ENCODE assay signal across 13 cellular contexts in the genomic region with DNA sequence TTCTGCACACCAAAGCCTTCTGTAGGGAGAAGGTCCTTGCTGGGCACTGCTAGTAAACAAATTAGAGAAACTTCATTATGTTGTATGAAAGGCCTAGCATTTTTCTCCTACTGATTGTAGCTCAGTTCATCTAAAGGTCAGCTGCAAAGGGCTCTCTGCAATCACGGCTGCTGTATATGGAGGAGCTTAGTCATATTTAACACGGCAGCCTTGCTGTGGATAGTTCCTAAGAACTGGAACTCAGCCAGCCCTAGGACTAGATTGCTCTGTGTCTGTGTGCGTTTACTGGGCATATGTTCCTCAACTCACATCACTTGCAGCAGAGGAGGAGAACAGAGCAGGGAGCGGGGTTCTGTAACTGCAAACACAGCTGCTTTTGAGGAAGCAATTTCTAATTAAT.
DNase-seq lines count a peak whose midpoint lies in the region; ATAC-seq and TF ChIP-seq lines count a peak whose summit lies in the region.
"Had no signal": no experiment of that assay in that cellular context is flagged by ENCODE, and none has a peak within 500 bp of the region (broad histone marks: within the 10 kb centered on the region; RNA-seq: fewer than 3 reads in every experiment).

No MANE protein-coding gene starts in this region.

- TF ChIP-seq CTCF in astrocyte of the spinal cord (IDR thresholded peaks at IDR 0.05; ENCODE audit: low read depth, low read length): no peak

- ATAC-seq in HG03097 (IDR thresholded peaks at IDR 0.05; ENCODE audit: low FRiP score, unreplicated experiment): no peak

- no peak overlapping the region for H3K4me3 ChIP-seq in astrocyte of the spinal cord (ENCODE audit: low read depth, low read length)
- H3K4me3 ChIP-seq: HAP-1 had no signal

- in situ Hi-C loops in astrocyte of the spinal cord (cut with HindIII; ENCODE audit: low sequenced_read_pairs): no loop called here

- peak; percentile 43 for DNase-seq in EL
- peak; percentile 97 for DNase-seq in NCI-H2171 treated with DMSO at 0.1 percent for 48 hours (lab: John Stamatoyannopoulos, UW)
- DNase-seq in astrocyte of the spinal cord (ENCODE audit: low read depth, low spot score): peak; percentile 12
- DNase-seq in middle frontal gyrus (ENCODE audit: extremely low spot score, low spot score): peak; percentile 57
- DNase-seq in NK-92 treated with Interleukin-12 subunit alpha and Interleukin-12 subunit beta, amount 100 ng/mL, for 24 hours (lab: John Stamatoyannopoulos, UW): no peak
- no peak for DNase-seq in iPS-NIHi11 (ENCODE audit: low spot score)
- no peak for DNase-seq in effector CD4-positive, alpha-beta T cell
- DNase-seq: activated CD8-positive, alpha-beta memory T cell treated with anti-CD3 and anti-CD28 coated beads, Interleukin-2, amount 50 U/mL, for 4 hours; caudate nucleus; substantia nigra; T-helper 9 cell had no signal

Comparison
In these comparisons a context has a peak if more than half of its experiments do, and no peak if none do; other contexts are left out.
1. DNase-seq: peak in EL (single experiment), NCI-H2171 treated with DMSO at 0.1 percent for 48 hours (single experiment), astrocyte of the spinal cord (single experiment) and middle frontal gyrus (single experiment); none in NK-92 treated with Interleukin-12 subunit alpha and Interleukin-12 subunit beta, amount 100 ng/mL, for 24 hours (single experiment), iPS-NIHi11 (single experiment) and effector CD4-positive, alpha-beta T cell (single experiment).